Comparison of ENCODE assay signal across 17 cellular contexts in genomic region chr6:39037707-39038106, GRCh38. TPM values are rescaled to one million over a fixed set of nuclear protein-coding genes. Genes with fewer than 3 reads are reported as not detected.
DNase-seq lines count a peak whose midpoint lies in the region; ATAC-seq, FAIRE-seq and TF ChIP-seq lines count a peak whose summit lies in the region.
"Had no signal": no experiment of that assay in that cellular context is flagged by ENCODE, and none has a peak within 500 bp of the region (broad histone marks: within the 10 kb centered on the region; RNA-seq: fewer than 3 reads in every experiment).

No MANE protein-coding gene starts in this region.

- no peaks in the 10 kb centered on the region for H3K9me3 ChIP-seq in SJCRH30 (replicated peaks)
- H3K9me3 ChIP-seq: HAP-1, SK-N-SH had no signal

- no peak overlapping the region for H3K27ac ChIP-seq in SJCRH30

- H3K4me1 ChIP-seq in SJCRH30 = no peaks in the 10 kb centered on the region
- H3K4me1 ChIP-seq: HAP-1 had no signal

- FAIRE-seq in GM12892 (lab: Jason Lieb, UNC) = no peak
- FAIRE-seq: GM19239 had no signal

- peak; percentile 27 for DNase-seq in activated effector memory CD4-positive, alpha-beta T cell treated with anti-CD3 and anti-CD28 coated beads, Interleukin-2, amount 50 U/mL, for 16 hours
- no peak for DNase-seq in activated effector memory CD4-positive, alpha-beta T cell treated with Interleukin-2 at 50 U/mL for 16 hours
- DNase-seq in DMS79 treated with DMSO at 0.1 percent for 48 hours (lab: John Stamatoyannopoulos, UW) = peak; percentile 58
- peak; percentile 56 for DNase-seq in NCI-H2171 treated with DMSO at 0.1 percent for 48 hours (lab: John Stamatoyannopoulos, UW)
- DNase-seq in islet precursor cell = peak; percentile 25
- DNase-seq in GM12892 (ENCODE audit: insufficient read length) = no peak
- no peak for DNase-seq in SJCRH30
- DNase-seq: CD8-positive, alpha-beta T cell; MV-4-11; NCI-H69; PC-3; SK-N-SH had no signal

- no peak overlapping the region for H3K4me3 ChIP-seq in SJCRH30
- H3K4me3 ChIP-seq: HAP-1 had no signal

- H3K27me3 ChIP-seq in SJCRH30 = peaks cover 16% of the 10 kb centered on the region

- H3K36me3 ChIP-seq in SJCRH30 = no peaks in the 10 kb centered on the region
- H3K36me3 ChIP-seq: HAP-1 had no signal

- no peak for ATAC-seq in GM18870 (IDR thresholded peaks at IDR 0.05; ENCODE audit: unreplicated experiment)
- ATAC-seq: CD8-positive, alpha-beta T cell; PC-3 had no signal

- no peak for TF ChIP-seq POLR2A in GM12892 (IDR thresholded peaks at IDR 0.05; ENCODE audit: low read depth, low read length)

RNA-seq across cellular contexts. Expression of gene GLP1R, which starts 10.9 kb away (rescaled TPM):
- not detected for polyA plus RNA-seq in GM12892 (2012; ENCODE audit: missing spikeins)
- not detected in 2 replicates for total RNA-seq in SJCRH30 (2014; rRNA removed; shearing (Covaris generic))
- total RNA-seq: CD8-positive, alpha-beta T cell; PC-3; T-helper 1 cell treated with Interleukin-12 subunit alpha and Interleukin-12 subunit beta and Interleukin-4 antibody, amounts not matched to agents 30 ng/mL and 1 ng/mL, for 36 hours had no signal
- polyA plus RNA-seq: IgD-negative memory B cell, SK-N-SH had no signal

Comparison
In these comparisons a context has a peak if more than half of its experiments do, and no peak if none do; other contexts are left out.
1. DNase-seq: peak in activated effector memory CD4-positive, alpha-beta T cell treated with anti-CD3 and anti-CD28 coated beads, Interleukin-2, amount 50 U/mL, for 16 hours (single experiment), DMS79 treated with DMSO at 0.1 percent for 48 hours (single experiment), NCI-H2171 treated with DMSO at 0.1 percent for 48 hours (single experiment) and islet precursor cell (single experiment); none in activated effector memory CD4-positive, alpha-beta T cell treated with Interleukin-2 at 50 U/mL for 16 hours (single experiment), GM12892 (single experiment) and SJCRH30 (0 of 2).